15 cellular contexts compared by ENCODE assay signal in genomic region chr20:63502671-63503172, GRCh38. TPM values are rescaled to one million over a fixed set of nuclear protein-coding genes. Genes with fewer than 3 reads are reported as not detected.
DNase-seq lines count a peak whose midpoint lies in the region; ATAC-seq and TF ChIP-seq lines count a peak whose summit lies in the region.
"Had no signal": no experiment of that assay in that cellular context is flagged by ENCODE, and none has a peak within 500 bp of the region (broad histone marks: within the 10 kb centered on the region; RNA-seq: fewer than 3 reads in every experiment).

No MANE protein-coding gene starts in this region.

- no peaks in the 10 kb centered on the region for H3K36me3 ChIP-seq in sigmoid colon
- H3K36me3 ChIP-seq: thyroid gland had no signal

- intact Hi-C loops in sigmoid colon (cut with DNase I), result no loop called here

- H3K27me3 Mint-ChIP-seq in progenitor cell of endocrine pancreas, result peaks cover 25% of the 10 kb centered on the region

- peaks cover 0 to 28% (median 21%) of the 10 kb centered on the region in 4 donors for H3K4me1 ChIP-seq in sigmoid colon

- H3K4me3 ChIP-seq in sigmoid colon, result no peak overlapping the region
- H3K4me3 ChIP-seq: smooth muscle cell, thyroid gland had no signal

- TF ChIP-seq POLR2A in sigmoid colon (IDR thresholded peaks at IDR 0.05), result no peak

- peaks cover 0 to 6% (median 2%) of the 10 kb centered on the region in 4 donors for H3K9me3 ChIP-seq in sigmoid colon
- H3K9me3 ChIP-seq: thyroid gland had no signal

- peaks cover 5% of the 10 kb centered on the region for H3K9me3 Mint-ChIP-seq in progenitor cell of endocrine pancreas (ENCODE audit: low read depth)

- no peaks in the 10 kb centered on the region for H3K4me1 Mint-ChIP-seq in progenitor cell of endocrine pancreas (ENCODE audit: low read depth)
- H3K4me1 Mint-ChIP-seq: mesothelial cell of epicardium had no signal

- TF ChIP-seq CTCF in progenitor cell of endocrine pancreas (IDR thresholded peaks at IDR 0.05; ENCODE audit: unreplicated experiment) (no peak), sigmoid colon (IDR thresholded peaks at IDR 0.05) (no peak)

- no peak for ATAC-seq in GM18858 (IDR thresholded peaks at IDR 0.05; ENCODE audit: unreplicated experiment)

- H3K27ac ChIP-seq in angular gyrus (ENCODE audit: low read depth, low read length), result peak overlapping the region; percentile 74
- H3K27ac ChIP-seq in sigmoid colon, result no peak overlapping the region
- H3K27ac ChIP-seq: thyroid gland had no signal

- no peak overlapping the region for H3K4me3 Mint-ChIP-seq in progenitor cell of endocrine pancreas (ENCODE audit: low read depth)
- H3K4me3 Mint-ChIP-seq: CD4-positive, alpha-beta T cell; mesothelial cell of epicardium had no signal

- peaks cover 25 to 51% (median 36%) of the 10 kb centered on the region in 3 donors for H3K27me3 ChIP-seq in sigmoid colon

- DNase-seq in NCI-H748 (lab: John Stamatoyannopoulos, UW; ENCODE audit: unreplicated experiment), result peak; percentile 34
- DNase-seq in NCI-H748 treated with DMSO at 0.1 percent for 48 hours (lab: John Stamatoyannopoulos, UW), result no peak
- DNase-seq in NCI-H146 (lab: John Stamatoyannopoulos, UW), result peak; percentile 97
- peak; percentile 8 for DNase-seq in progenitor cell of endocrine pancreas (ENCODE audit: low spot score, unreplicated experiment)
- no peak for DNase-seq in GF-D8 (lab: John Stamatoyannopoulos, UW)
- no peak for DNase-seq in sigmoid colon
- DNase-seq: activated effector memory CD4-positive, alpha-beta T cell treated with anti-CD3 and anti-CD28 coated beads, Interleukin-2, amount 50 U/mL, for 16 hours; CD4-positive, alpha-beta T cell; NCI-H1048; thyroid gland had no signal

- H3K27ac Mint-ChIP-seq in progenitor cell of endocrine pancreas, result no peak overlapping the region
- H3K27ac Mint-ChIP-seq: CD4-positive, alpha-beta T cell; mesothelial cell of epicardium had no signal

- WGBS in sigmoid colon, 2 donors, result 50 to 59% methylated on average over 15 of the region's 15 CpGs

- no peak for TF ChIP-seq EP300 in sigmoid colon (IDR thresholded peaks at IDR 0.05)

- H3K36me3 Mint-ChIP-seq in progenitor cell of endocrine pancreas (ENCODE audit: insufficient read depth), result no peaks in the 10 kb centered on the region

RNA-seq across cellular contexts. Expression of gene EEF1A2, which starts 3.8 kb away (rescaled TPM):
- 11.0 and 11.8 TPM in 2 replicates for total RNA-seq in progenitor cell of endocrine pancreas
- total RNA-seq in sigmoid colon, result 10 to 100 TPM in 2 of 4 donors, 1 to 10 TPM in 2; 4.6 to 14.3 (median 11.0) TPM
- 1 to 10 TPM; 2.8 to 7.8 (median 4.2) TPM for polyA plus RNA-seq in sigmoid colon

RNA-seq across cellular contexts. Expression of gene PPDPF, which starts 17.8 kb away (rescaled TPM):
- 340 and 374 TPM in 2 replicates for total RNA-seq in progenitor cell of endocrine pancreas
- 100 to 1,000 TPM in 3 of 4 donors, 10 to 100 TPM in 1; 82.8 to 244 (median 146) TPM for total RNA-seq in sigmoid colon
- polyA plus RNA-seq in sigmoid colon, result 1,000 to 10,000 TPM in 2 of 3 donors, 100 to 1,000 TPM in 1; 658 to 1,688 (median 1,153) TPM

RNA-seq across cellular contexts. Expression of gene KCNQ2, which starts 30.3 kb away (rescaled TPM):
- total RNA-seq in progenitor cell of endocrine pancreas (14.6 and 15.6 TPM in 2 replicates), sigmoid colon (1 to 10 TPM in 2 of 4 donors, under 1 TPM in 1, not detected in 1; 0.95 to 4.2 (median 1.4) TPM)
- polyA plus RNA-seq in sigmoid colon, result under 1 TPM in 1 of 3 donors, not detected in 2; 0.83 TPM
- total RNA-seq: CD4-positive, alpha-beta T cell; T-helper 1 cell treated with Interleukin-12 subunit alpha and Interleukin-12 subunit beta and Interleukin-4 antibody, amounts not matched to agents 30 ng/mL and 1 ng/mL, for 36 hours had no signal

RNA-seq across cellular contexts. Expression of gene PTK6, which starts 34.5 kb away (rescaled TPM):
- total RNA-seq in progenitor cell of endocrine pancreas, result 0.29 and 0.31 TPM in 2 replicates
- under 1 TPM in 2 of 4 donors, not detected in 2; 0.28 to 0.36 TPM for total RNA-seq in sigmoid colon
- polyA plus RNA-seq in sigmoid colon, result 10 to 100 TPM; 59.5 to 80.7 (median 73.3) TPM
- total RNA-seq: smooth muscle cell had no signal

RNA-seq across cellular contexts. Expression of gene SRMS, which starts 44.8 kb away (rescaled TPM):
- total RNA-seq in progenitor cell of endocrine pancreas (not detected in 2 replicates), sigmoid colon (not detected)
- 1 to 10 TPM in 1 of 3 donors, under 1 TPM in 1, not detected in 1; 0.19 to 2.4 TPM for polyA plus RNA-seq in sigmoid colon
- total RNA-seq: CD4-positive, alpha-beta T cell; mesothelial cell of epicardium; smooth muscle cell; T-helper 1 cell treated with Interleukin-12 subunit alpha and Interleukin-12 subunit beta and Interleukin-4 antibody, amounts not matched to agents 30 ng/mL and 1 ng/mL, for 36 hours; thyroid gland had no signal
- polyA plus RNA-seq: smooth muscle cell had no signal

Comparison
In these comparisons a context has a peak if more than half of its experiments do, and no peak if none do; other contexts are left out.
1. DNase-seq: peak in NCI-H748 (single experiment), NCI-H146 (single experiment) and progenitor cell of endocrine pancreas (single experiment); none in NCI-H748 treated with DMSO at 0.1 percent for 48 hours (single experiment), GF-D8 (single experiment) and sigmoid colon (single experiment).